In genomic region chr13:46866150-46866549, GRCh38 we compare ENCODE assay signal across 8 cellular contexts. TPM values are rescaled to one million over a fixed set of nuclear protein-coding genes. Genes with fewer than 3 reads are reported as not detected.
DNase-seq lines count a peak whose midpoint lies in the region; ATAC-seq and TF ChIP-seq lines count a peak whose summit lies in the region.

No MANE protein-coding gene starts in this region.

- H3K4me1 Mint-ChIP-seq in WTC11, result peaks cover 4% of the 10 kb centered on the region; the same call in 1 of the 2 replicates
- no peaks in the 10 kb centered on the region for H3K4me1 Mint-ChIP-seq in osteocyte (ENCODE audit: unreplicated experiment)

- DNase-seq in EH (ENCODE audit: low read depth) (peak; percentile 69), HL-60 (ENCODE audit: low read depth in 1 of 2, low spot score in 1 of 2) (peak; percentile 74 to 88), WTC11 (ENCODE audit: low spot score) (peak; percentile 22), left colon (peak; percentile 15 to 32), NCI-H128 (lab: John Stamatoyannopoulos, UW; ENCODE audit: unreplicated experiment) (no peak), cortex of kidney (lab: John Stamatoyannopoulos, UW) (no peak), osteocyte (ENCODE audit: extremely low spot score, unreplicated experiment) (no peak)

- H3K4me3 Mint-ChIP-seq in WTC11 (no peak overlapping the region), osteocyte (ENCODE audit: unreplicated experiment) (no peak overlapping the region)

- POLR2A ChIA-PET in WTC11 (lab: Charles Lee), result no interaction called here

- H3K4me3 ChIP-seq in HL-60 (replicated peaks; ENCODE audit: insufficient read depth, low read length), result no peak overlapping the region

- H3K27me3 ChIP-seq in HL-60 (ENCODE audit: insufficient read depth, poor library complexity, severe bottlenecking), result peaks cover 4% of the 10 kb centered on the region

- no peak overlapping the region for H3K27ac Mint-ChIP-seq in WTC11
- no peak overlapping the region for H3K27ac Mint-ChIP-seq in osteocyte (ENCODE audit: unreplicated experiment)

- H3K27ac ChIP-seq in HL-60 (replicated peaks), result peak overlapping the region; percentile 25

- H3K36me3 Mint-ChIP-seq in WTC11, result no peaks in the 10 kb centered on the region
- H3K36me3 Mint-ChIP-seq in osteocyte (ENCODE audit: unreplicated experiment), result no peaks in the 10 kb centered on the region

- CTCF ChIA-PET in WTC11 (lab: Charles Lee), result no interaction called here

- H3K9me3 Mint-ChIP-seq in WTC11 (no peaks in the 10 kb centered on the region), osteocyte (ENCODE audit: unreplicated experiment) (no peaks in the 10 kb centered on the region)

- no peak for TF ChIP-seq CTCF in HL-60 (IDR thresholded peaks at IDR 0.05; ENCODE audit: insufficient read depth, low read length)
- no peak for TF ChIP-seq CTCF in WTC11 (IDR thresholded peaks at IDR 0.05)
- no peak for TF ChIP-seq CTCF in osteocyte (IDR thresholded peaks at IDR 0.05)

- peak; percentile 100 for ATAC-seq in WTC11
- ATAC-seq in left colon, result peak; percentile 70
- no peak for ATAC-seq in GM21619 (IDR thresholded peaks at IDR 0.05; ENCODE audit: unreplicated experiment)

- intact Hi-C loops in left colon (cut with DNase I, micrococcal nuclease), result no loop called here

- H3K27me3 Mint-ChIP-seq in WTC11 (ENCODE audit: low read depth) (no peaks in the 10 kb centered on the region; the same call in 1 of the 2 replicates), osteocyte (ENCODE audit: unreplicated experiment) (peaks cover 27% of the 10 kb centered on the region)

TF ChIP-seq in WTC11, 78 proteins besides CTCF, POLR2A, EP300 and RAD21:
- TF ChIP-seq, protein P1, sequence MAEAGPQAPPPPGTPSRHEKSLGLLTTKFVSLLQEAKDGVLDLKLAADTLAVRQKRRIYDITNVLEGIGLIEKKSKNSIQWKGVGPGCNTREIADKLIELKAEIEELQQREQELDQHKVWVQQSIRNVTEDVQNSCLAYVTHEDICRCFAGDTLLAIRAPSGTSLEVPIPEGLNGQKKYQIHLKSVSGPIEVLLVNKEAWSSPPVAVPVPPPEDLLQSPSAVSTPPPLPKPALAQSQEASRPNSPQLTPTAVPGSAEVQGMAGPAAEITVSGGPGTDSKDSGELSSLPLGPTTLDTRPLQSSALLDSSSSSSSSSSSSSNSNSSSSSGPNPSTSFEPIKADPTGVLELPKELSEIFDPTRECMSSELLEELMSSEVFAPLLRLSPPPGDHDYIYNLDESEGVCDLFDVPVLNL (CRISPR knock-in tag; IDR thresholded peaks at IDR 0.05; ENCODE audit: borderline replicate concordance, low read depth), result no peak
- TF ChIP-seq CREM (CRISPR knock-in tag; IDR thresholded peaks at IDR 0.05), result no peak
- no peak for TF ChIP-seq ZNF425 (CRISPR knock-in tag; conservative IDR thresholded peaks at IDR 0.05)
- no peak for TF ChIP-seq ZNF263 (CRISPR knock-in tag; IDR thresholded peaks at IDR 0.05; ENCODE audit: low read depth)
- TF ChIP-seq ATF2 (CRISPR knock-in tag; IDR thresholded peaks at IDR 0.05; ENCODE audit: borderline replicate concordance, low read depth), result no peak
- no peak for TF ChIP-seq RELA (CRISPR knock-in tag; IDR thresholded peaks at IDR 0.05; ENCODE audit: borderline replicate concordance)
- TF ChIP-seq JUN (CRISPR knock-in tag; IDR thresholded peaks at IDR 0.05), result no peak
- TF ChIP-seq ZNF423 (CRISPR knock-in tag; IDR thresholded peaks at IDR 0.05), result no peak
- TF ChIP-seq SOX15 (CRISPR knock-in tag; IDR thresholded peaks at IDR 0.05), result no peak
- no peak for TF ChIP-seq E2F1 (CRISPR knock-in tag; IDR thresholded peaks at IDR 0.05)
- no peak for TF ChIP-seq IRF1 (CRISPR knock-in tag; IDR thresholded peaks at IDR 0.05)
- TF ChIP-seq PRRX2 (CRISPR knock-in tag; IDR thresholded peaks at IDR 0.05), result no peak
- TF ChIP-seq TP53 (CRISPR knock-in tag; IDR thresholded peaks at IDR 0.05), result no peak
- TF ChIP-seq SMAD4 (CRISPR knock-in tag; IDR thresholded peaks at IDR 0.05), result no peak

RNA-seq across cellular contexts. Expression of gene HTR2A, which starts 30.7 kb away (rescaled TPM):
- total RNA-seq in WTC11 (2021), result not detected in 3 replicates
- 1 to 10 TPM in 1 of 2 donors, not detected in 1; 1.0 TPM for total RNA-seq in left colon
- not detected in 2 replicates for total RNA-seq in osteocyte

Comparison
In these comparisons a context has a peak if more than half of its experiments do, and no peak if none do; other contexts are left out.
1. DNase-seq: peak in EH (single experiment), HL-60 (2 of 2), WTC11 (single experiment) and left colon (2 of 2); none in NCI-H128 (single experiment), cortex of kidney (single experiment) and osteocyte (single experiment).